ENCODE assay signal across 2 cellular contexts in genomic region chr6:121436966-121437756, GRCh38.
TF ChIP-seq lines count a peak whose summit lies in the region.

No MANE protein-coding gene starts in this region.

TF ChIP-seq in GM23338, 12 proteins besides CTCF, POLR2A, EP300 and RAD21 (continued from another document):
- TF ChIP-seq ZNF462 (CRISPR knock-in tag; IDR thresholded peaks at IDR 0.05) (no peak), STAT1 (IDR thresholded peaks at IDR 0.05; ENCODE audit: unreplicated experiment) (no peak), ETS1 (IDR thresholded peaks at IDR 0.05) (no peak), ZNF331 (CRISPR knock-in tag; IDR thresholded peaks at IDR 0.05; ENCODE audit: low read depth) (no peak)
TF ChIP-seq in GM23338: peak in this region for 2.

TF ChIP-seq in H1, 55 proteins besides CTCF, POLR2A, EP300 and RAD21 (continued from another document):
- peak; percentile 1 for TF ChIP-seq SAP30 (IDR thresholded peaks at IDR 0.05; ENCODE audit: insufficient read depth, insufficient replicate concordance, low read length)
- 0 out of 2 replicates have a peak, but pooled peaks have one; percentile 29 for TF ChIP-seq YY1 (IDR thresholded peaks at IDR 0.05; ENCODE audit: low read depth, low read length)
- TF ChIP-seq SP2 (IDR thresholded peaks at IDR 0.05; ENCODE audit: low read length) = no peak
- TF ChIP-seq POLR2AphosphoS5 (IDR thresholded peaks at IDR 0.05; ENCODE audit: low read depth, low read length) = peak; percentile 77; the same call in 1 of the 2 replicates
- no peak for TF ChIP-seq USF2 (IDR thresholded peaks at IDR 0.05; ENCODE audit: low read length)
- TF ChIP-seq PHF8 (conservative IDR thresholded peaks at IDR 0.05; ENCODE audit: low read depth, low read length) = 0 out of 2 replicates have a peak, but pooled peaks have one; percentile 16
- TF ChIP-seq CHD1 (IDR thresholded peaks at IDR 0.05; ENCODE audit: low read depth, low read length) = 0 out of 2 replicates have a peak, but pooled peaks have one; percentile 18
- TF ChIP-seq HDAC2 (IDR thresholded peaks at IDR 0.05; ENCODE audit: borderline replicate concordance in 1 of 2, low read depth in 2 of 2, low read length in 2 of 2) = no peak
- peak; percentile 84 for TF ChIP-seq TAF7 (optimal IDR thresholded peaks at IDR 0.05; ENCODE audit: borderline replicate concordance, low read depth, low read length)
TF ChIP-seq in H1: peak in this region for 9.
